ENCODE assay signal across 28 cellular contexts in genomic region chr1:207633226-207633625, GRCh38. TPM values are rescaled to one million over a fixed set of nuclear protein-coding genes. Genes with fewer than 3 reads are reported as not detected.
"Had no signal": no experiment of that assay in that cellular context is flagged by ENCODE, and none has a peak within 500 bp of the region (broad histone marks: within the 10 kb centered on the region; RNA-seq: fewer than 3 reads in every experiment).

No MANE protein-coding gene starts in this region.

- H3K36me3 ChIP-seq: esophagus muscularis mucosa, gastroesophageal sphincter, tibial artery, upper lobe of left lung, uterus had no signal

- H3K27ac Mint-ChIP-seq: naive thymus-derived CD4-positive, alpha-beta T cell; nephron progenitor cell; stimulated activated memory B cell treated with anti-CD40 and anti-IgM and Interleukin-4, amounts not matched to agents 10 μg/mL and 1 μg/mL and 100 μg/mL, for 72 hours; stimulated activated naive CD8-positive, alpha-beta T cell treated with anti-CD3 and anti-CD28 coated beads, Interleukin-15, Interleukin-2, amounts not matched to agents 100 ng/mL and 50 ng/mL, for 24 hours had no signal

- H3K36me3 Mint-ChIP-seq: naive thymus-derived CD4-positive, alpha-beta T cell had no signal

- FAIRE-seq: endometrium had no signal

- H3K9me3 Mint-ChIP-seq: naive thymus-derived CD4-positive, alpha-beta T cell; nephron progenitor cell; stimulated activated memory B cell treated with anti-CD40 and anti-IgM and Interleukin-4, amounts not matched to agents 10 μg/mL and 1 μg/mL and 100 μg/mL, for 72 hours; stimulated activated naive CD8-positive, alpha-beta T cell treated with anti-CD3 and anti-CD28 coated beads, Interleukin-15, Interleukin-2, amounts not matched to agents 100 ng/mL and 50 ng/mL, for 24 hours had no signal

- DNase-seq: cortex of kidney; dorsolateral prefrontal cortex; effector CD8-positive, alpha-beta T cell; islet precursor cell; mammary epithelial cell; naive thymus-derived CD4-positive, alpha-beta T cell; nephron progenitor cell; psoas muscle; retina; spleen; stimulated activated CD4-positive, alpha-beta T cell treated with anti-CD3 and anti-CD28 coated beads, Interleukin-15, amount 100 ng/mL, for 24 hours; stimulated activated CD4-positive, alpha-beta T cell treated with anti-CD3 and anti-CD28 coated beads, Interleukin-1b, Interleukin-23, amount 100 ng/mL, for 48 hours; stimulated activated CD4-positive, alpha-beta T cell treated with anti-CD3 and anti-CD28 coated beads, Interleukin-4, amount 100 ng/mL, for 24 hours; tibial artery; upper lobe of left lung; uterus had no signal

- H3K4me1 Mint-ChIP-seq: naive thymus-derived CD4-positive, alpha-beta T cell; stimulated activated memory B cell treated with anti-CD40 and anti-IgM and Interleukin-4, amounts not matched to agents 10 μg/mL and 1 μg/mL and 100 μg/mL, for 72 hours had no signal

- H3K4me3 Mint-ChIP-seq: nephron progenitor cell; stimulated activated memory B cell treated with anti-CD40 and anti-IgM and Interleukin-4, amounts not matched to agents 10 μg/mL and 1 μg/mL and 100 μg/mL, for 72 hours; stimulated activated naive CD8-positive, alpha-beta T cell treated with anti-CD3 and anti-CD28 coated beads, Interleukin-15, Interleukin-2, amounts not matched to agents 100 ng/mL and 50 ng/mL, for 24 hours had no signal

- H3K4me1 ChIP-seq: esophagus muscularis mucosa, gastroesophageal sphincter, psoas muscle, spleen, tibial artery, upper lobe of left lung, uterus had no signal

- H3K4me3 ChIP-seq: dorsolateral prefrontal cortex, esophagus muscularis mucosa, gastroesophageal sphincter, psoas muscle, spleen, tibial artery, upper lobe of left lung, uterus had no signal

- H3K27ac ChIP-seq: dorsolateral prefrontal cortex, epithelial cell of prostate, esophagus muscularis mucosa, gastroesophageal sphincter, psoas muscle, spleen, tibial artery, upper lobe of left lung, uterus had no signal

- ATAC-seq: gastroesophageal sphincter; left lobe of liver; naive thymus-derived CD4-positive, alpha-beta T cell; psoas muscle; sciatic nerve; stimulated activated memory B cell treated with anti-CD40 and anti-IgM and Interleukin-4, amounts not matched to agents 10 μg/mL and 1 μg/mL and 100 μg/mL, for 72 hours had no signal

- H3K9me3 ChIP-seq: esophagus muscularis mucosa, gastroesophageal sphincter, psoas muscle, spleen, tibial artery, upper lobe of left lung, uterus had no signal

- H3K27me3 ChIP-seq: dorsolateral prefrontal cortex, esophagus muscularis mucosa, gastroesophageal sphincter, spleen, upper lobe of left lung, uterus had no signal

- H3K27me3 Mint-ChIP-seq: stimulated activated memory B cell treated with anti-CD40 and anti-IgM and Interleukin-4, amounts not matched to agents 10 μg/mL and 1 μg/mL and 100 μg/mL, for 72 hours; stimulated activated naive CD8-positive, alpha-beta T cell treated with anti-CD3 and anti-CD28 coated beads, Interleukin-15, Interleukin-2, amounts not matched to agents 100 ng/mL and 50 ng/mL, for 24 hours had no signal

RNA-seq across cellular contexts. Expression of gene CR1L, which starts 11.7 kb away (rescaled TPM):
- total RNA-seq: esophagus muscularis mucosa, fibroblast of villous mesenchyme, gastroesophageal sphincter, lower leg skin, mammary epithelial cell, omental fat pad, psoas muscle, temporal lobe had no signal
- polyA plus RNA-seq: mammary epithelial cell; naive thymus-derived CD4-positive, alpha-beta T cell had no signal
